ENCODE assay signal across 23 cellular contexts in the genomic region with DNA sequence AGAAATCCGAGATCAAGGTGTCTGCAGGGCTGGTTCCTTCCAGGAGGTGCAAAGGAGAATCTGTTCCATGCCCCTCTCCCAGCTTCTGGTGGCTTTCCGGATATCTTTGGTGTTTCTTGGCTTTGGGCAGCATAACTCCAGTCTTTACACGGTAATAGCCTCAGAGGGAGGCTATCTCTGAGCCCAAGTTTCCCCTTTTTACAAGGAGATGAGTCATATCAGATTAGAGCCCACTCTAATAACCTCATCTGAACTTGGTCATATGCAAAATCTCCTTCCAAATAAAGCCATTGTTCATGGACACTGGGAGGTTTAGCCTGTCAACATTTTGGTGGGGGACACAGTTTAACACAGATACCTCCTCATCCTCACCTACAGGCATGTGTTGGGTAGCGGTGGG.
"Had no signal": no experiment of that assay in that cellular context is flagged by ENCODE, and none has a peak within 500 bp of the region (broad histone marks: within the 10 kb centered on the region; RNA-seq: fewer than 3 reads in every experiment).

No MANE protein-coding gene starts in this region.

- H3K4me3 ChIP-seq: thoracic aorta, vagina had no signal

- H3K4me3 Mint-ChIP-seq: activated CD8-positive, alpha-beta T cell treated with anti-CD3 and anti-CD28 coated beads, Interleukin-2, amount 10 ng/mL, durations not matched to agents 7 days and 5 days; activated naive CD4-positive, alpha-beta T cell treated with anti-CD3 and anti-CD28 coated beads, Interleukin-2, amount 50 U/mL, for 24 hours; activated T-helper 1 cell treated with anti-CD3 and anti-CD28 coated beads, Interleukin-12 subunit alpha, Interleukin-12 subunit beta, Interleukin-2, Interleukin-4 antibody, amounts not matched to agents 30 ng/mL and 10 ng/mL and 1 ng/mL, durations not matched to agents 14 hours and 24 hours and 36 hours; dendritic cell treated with granulocyte-macrophage colony-stimulating factor and Interleukin-4, amounts not matched to agents 40 ng/mL and 50 ng/mL, for 4 days; natural killer cell; stimulated activated effector memory CD8-positive, alpha-beta T cell treated with anti-CD3 and anti-CD28 coated beads, Interleukin-12 subunit alpha, Interleukin-12 subunit beta, amount 100 ng/mL, for 72 hours; type B pancreatic cell had no signal

- H3K27me3 Mint-ChIP-seq: activated naive CD4-positive, alpha-beta T cell treated with anti-CD3 and anti-CD28 coated beads, Interleukin-2, amount 50 U/mL, for 24 hours; dendritic cell treated with granulocyte-macrophage colony-stimulating factor and Interleukin-4, amounts not matched to agents 40 ng/mL and 50 ng/mL, for 4 days; type B pancreatic cell had no signal

- ATAC-seq: activated CD8-positive, alpha-beta T cell treated with anti-CD3 and anti-CD28 coated beads, Interleukin-2, amount 10 ng/mL, durations not matched to agents 7 days and 5 days; left cardiac atrium; natural killer cell; sciatic nerve; stimulated activated effector memory CD8-positive, alpha-beta T cell treated with anti-CD3 and anti-CD28 coated beads, Interleukin-12 subunit alpha, Interleukin-12 subunit beta, amount 100 ng/mL, for 72 hours had no signal

- H3K9me3 ChIP-seq: thoracic aorta, vagina had no signal

- H3K27ac Mint-ChIP-seq: activated CD8-positive, alpha-beta T cell treated with anti-CD3 and anti-CD28 coated beads, Interleukin-2, amount 10 ng/mL, durations not matched to agents 7 days and 5 days; activated naive CD4-positive, alpha-beta T cell treated with anti-CD3 and anti-CD28 coated beads, Interleukin-2, amount 50 U/mL, for 24 hours; activated T-helper 1 cell treated with anti-CD3 and anti-CD28 coated beads, Interleukin-12 subunit alpha, Interleukin-12 subunit beta, Interleukin-2, Interleukin-4 antibody, amounts not matched to agents 30 ng/mL and 10 ng/mL and 1 ng/mL, durations not matched to agents 14 hours and 24 hours and 36 hours; dendritic cell treated with granulocyte-macrophage colony-stimulating factor and Interleukin-4, amounts not matched to agents 40 ng/mL and 50 ng/mL, for 4 days; natural killer cell; stimulated activated effector memory CD8-positive, alpha-beta T cell treated with anti-CD3 and anti-CD28 coated beads, Interleukin-12 subunit alpha, Interleukin-12 subunit beta, amount 100 ng/mL, for 72 hours; type B pancreatic cell had no signal

- H3K27ac ChIP-seq: brain microvascular endothelial cell, thoracic aorta, vagina had no signal

- H3K4me1 Mint-ChIP-seq: activated naive CD4-positive, alpha-beta T cell treated with anti-CD3 and anti-CD28 coated beads, Interleukin-2, amount 50 U/mL, for 24 hours had no signal

- H3K9me3 Mint-ChIP-seq: activated naive CD4-positive, alpha-beta T cell treated with anti-CD3 and anti-CD28 coated beads, Interleukin-2, amount 50 U/mL, for 24 hours; activated T-helper 1 cell treated with anti-CD3 and anti-CD28 coated beads, Interleukin-12 subunit alpha, Interleukin-12 subunit beta, Interleukin-2, Interleukin-4 antibody, amounts not matched to agents 30 ng/mL and 10 ng/mL and 1 ng/mL, durations not matched to agents 14 hours and 24 hours and 36 hours; dendritic cell treated with granulocyte-macrophage colony-stimulating factor and Interleukin-4, amounts not matched to agents 40 ng/mL and 50 ng/mL, for 4 days; natural killer cell; stimulated activated effector memory CD8-positive, alpha-beta T cell treated with anti-CD3 and anti-CD28 coated beads, Interleukin-12 subunit alpha, Interleukin-12 subunit beta, amount 100 ng/mL, for 72 hours; type B pancreatic cell had no signal

- H3K36me3 ChIP-seq: thoracic aorta, vagina had no signal

- DNase-seq: activated CD4-positive, alpha-beta T cell treated with anti-CD3 and anti-CD28 coated beads for 1 hour; activated CD4-positive, alpha-beta T cell treated with anti-CD3 and anti-CD28 coated beads, Interleukin-2, amount 50 U/mL, for 1 hour; activated CD8-positive, alpha-beta T cell treated with anti-CD3 and anti-CD28 coated beads, Interleukin-2, amount 10 ng/mL, durations not matched to agents 7 days and 5 days; activated gamma-delta T cell treated with Interleukin-2 at 50 U/mL for 16 hours; aorta; caudate nucleus; effector CD4-positive, alpha-beta T cell; foreskin melanocyte; hippocampal formation; left cardiac atrium; midbrain; natural killer cell; small intestine; stimulated activated CD4-positive, alpha-beta T cell treated with anti-CD3 and anti-CD28 coated beads, Interleukin-2, amount 100 ng/mL, for 24 hours had no signal
